In genomic region chr20:24052599-24053275, GRCh38 we compare ENCODE assay signal across 31 cellular contexts.
"Had no signal": no experiment of that assay in that cellular context is flagged by ENCODE, and none has a peak within 500 bp of the region (broad histone marks: within the 10 kb centered on the region; RNA-seq: fewer than 3 reads in every experiment).

No MANE protein-coding gene starts in this region.

- DNase-seq: activated B cell treated with CpG ODN at 0.5 μM for 24 hours; activated CD4-positive, alpha-beta T cell treated with anti-CD3 and anti-CD28 coated beads for 48 hours; activated CD4-positive, alpha-beta T cell treated with anti-CD3 and anti-CD28 coated beads, Interleukin-2, amount 50 U/mL, for 1 hour; activated CD4-positive, alpha-beta T cell treated with anti-CD3 and anti-CD28 coated beads, Interleukin-2, amount 50 U/mL, for 48 hours; activated CD8-positive, alpha-beta memory T cell treated with anti-CD3 and anti-CD28 coated beads for 24 hours; activated CD8-positive, alpha-beta T cell treated with anti-CD3 and anti-CD28 coated beads for 36 hours; activated effector memory CD4-positive, alpha-beta T cell treated with Interleukin-2 at 50 U/mL for 16 hours; activated gamma-delta T cell treated with Interleukin-2 at 50 U/mL for 16 hours; activated naive CD4-positive, alpha-beta T cell treated with Interleukin-2 at 50 U/mL for 16 hours; activated naive CD8-positive, alpha-beta T cell treated with anti-CD3 and anti-CD28 coated beads, Interleukin-2, amount 10 ng/mL, durations not matched to agents 7 days and 5 days; activated T-cell treated with anti-CD3 and anti-CD28 coated beads, Interleukin-2, amount 50 U/mL, for 4 hours; central memory CD4-positive, alpha-beta T cell; cerebellar nuclear complex; colonic mucosa; dorsolateral prefrontal cortex; effector memory CD4-positive, alpha-beta T cell; erythroblast; esophagus squamous epithelium; glutamatergic neuron; heart left ventricle; T1000; WERI-Rb-1 had no signal

- ATAC-seq: activated CD4-positive, CD25-positive, alpha-beta regulatory T cell treated with anti-CD3 and anti-CD28 coated beads, Interleukin-2, amount 50 U/mL, for 24 hours; activated CD8-positive, alpha-beta T cell treated with anti-CD3 and anti-CD28 coated beads for 36 hours; activated T-cell treated with anti-CD3 and anti-CD28 coated beads, Interleukin-2, amount 50 U/mL, for 4 hours; activated T-helper 17 cell treated with anti-CD3 and anti-CD28 coated beads, Interleukin-2, amount 50 U/mL, for 72 hours; heart left ventricle had no signal

- H3K36me3 Mint-ChIP-seq: activated naive CD4-positive, alpha-beta T cell treated with anti-CD3 and anti-CD28 coated beads, Interleukin-2, amount 50 U/mL, for 24 hours; brain had no signal

- H3K36me3 ChIP-seq: ascending aorta, breast epithelium, cardiac muscle cell, colonic mucosa, esophagus squamous epithelium, heart left ventricle, WERI-Rb-1 had no signal

- H3K4me1 ChIP-seq: ascending aorta, breast epithelium, colonic mucosa, esophagus squamous epithelium, heart left ventricle had no signal

- H3K27ac ChIP-seq: ascending aorta, breast epithelium, cardiac muscle cell, colonic mucosa, dorsolateral prefrontal cortex, esophagus squamous epithelium, heart left ventricle, WERI-Rb-1 had no signal

- H3K4me3 ChIP-seq: ascending aorta, breast epithelium, cardiac muscle cell, colonic mucosa, dorsolateral prefrontal cortex, esophagus squamous epithelium, heart left ventricle had no signal

- H3K27me3 Mint-ChIP-seq: activated B cell treated with CpG ODN at 0.5 μM for 24 hours; activated CD8-positive, alpha-beta T cell treated with anti-CD3 and anti-CD28 coated beads for 36 hours; activated naive CD4-positive, alpha-beta T cell treated with anti-CD3 and anti-CD28 coated beads, Interleukin-2, amount 50 U/mL, for 24 hours; activated naive CD8-positive, alpha-beta T cell treated with anti-CD3 and anti-CD28 coated beads, Interleukin-2, amount 10 ng/mL, durations not matched to agents 7 days and 5 days; activated T-helper 17 cell treated with anti-CD3 and anti-CD28 coated beads, Interleukin-2, amount 50 U/mL, for 72 hours had no signal

- H3K9me3 ChIP-seq: ascending aorta, breast epithelium, colonic mucosa, esophagus squamous epithelium, heart left ventricle had no signal

- H3K27ac Mint-ChIP-seq: activated B cell treated with CpG ODN at 0.5 μM for 24 hours; activated CD8-positive, alpha-beta T cell treated with anti-CD3 and anti-CD28 coated beads for 36 hours; activated naive CD8-positive, alpha-beta T cell treated with anti-CD3 and anti-CD28 coated beads, Interleukin-2, amount 10 ng/mL, durations not matched to agents 7 days and 5 days; activated T-helper 17 cell treated with anti-CD3 and anti-CD28 coated beads, Interleukin-2, amount 50 U/mL, for 72 hours; brain; T-helper 1 cell treated with Interleukin-12 subunit alpha and Interleukin-12 subunit beta and Interleukin-4 antibody, amounts not matched to agents 30 μg/mL and 1 μg/mL, for 36 hours; T-helper 2 cell treated with Interferon-gamma antibody and Interleukin-4, amounts not matched to agents 5 μg/mL and 100 μg/mL, for 36 hours had no signal

- H3K4me3 Mint-ChIP-seq: activated B cell treated with CpG ODN at 0.5 μM for 24 hours; activated CD8-positive, alpha-beta T cell treated with anti-CD3 and anti-CD28 coated beads for 36 hours; activated naive CD4-positive, alpha-beta T cell treated with anti-CD3 and anti-CD28 coated beads, Interleukin-2, amount 50 U/mL, for 24 hours; activated naive CD8-positive, alpha-beta T cell treated with anti-CD3 and anti-CD28 coated beads, Interleukin-2, amount 10 ng/mL, durations not matched to agents 7 days and 5 days; activated T-cell treated with anti-CD3 and anti-CD28 coated beads, Interleukin-2, amount 50 U/mL, for 4 hours; activated T-helper 17 cell treated with anti-CD3 and anti-CD28 coated beads, Interleukin-2, amount 50 U/mL, for 72 hours; brain; T-helper 1 cell treated with Interleukin-12 subunit alpha and Interleukin-12 subunit beta and Interleukin-4 antibody, amounts not matched to agents 30 μg/mL and 1 μg/mL, for 36 hours; T-helper 2 cell treated with Interferon-gamma antibody and Interleukin-4, amounts not matched to agents 5 μg/mL and 100 μg/mL, for 36 hours had no signal

- H3K9me3 Mint-ChIP-seq: activated B cell treated with CpG ODN at 0.5 μM for 24 hours; activated CD8-positive, alpha-beta T cell treated with anti-CD3 and anti-CD28 coated beads for 36 hours; activated naive CD4-positive, alpha-beta T cell treated with anti-CD3 and anti-CD28 coated beads, Interleukin-2, amount 50 U/mL, for 24 hours; activated naive CD8-positive, alpha-beta T cell treated with anti-CD3 and anti-CD28 coated beads, Interleukin-2, amount 10 ng/mL, durations not matched to agents 7 days and 5 days; activated T-cell treated with anti-CD3 and anti-CD28 coated beads, Interleukin-2, amount 50 U/mL, for 4 hours; activated T-helper 17 cell treated with anti-CD3 and anti-CD28 coated beads, Interleukin-2, amount 50 U/mL, for 72 hours; brain; T-helper 1 cell treated with Interleukin-12 subunit alpha and Interleukin-12 subunit beta and Interleukin-4 antibody, amounts not matched to agents 30 μg/mL and 1 μg/mL, for 36 hours; T-helper 2 cell treated with Interferon-gamma antibody and Interleukin-4, amounts not matched to agents 5 μg/mL and 100 μg/mL, for 36 hours had no signal

- H3K27me3 ChIP-seq: ascending aorta, cardiac muscle cell, colonic mucosa had no signal

- H3K4me1 Mint-ChIP-seq: activated B cell treated with CpG ODN at 0.5 μM for 24 hours, brain had no signal
